13 cellular contexts compared by ENCODE assay signal in the genomic region with DNA sequence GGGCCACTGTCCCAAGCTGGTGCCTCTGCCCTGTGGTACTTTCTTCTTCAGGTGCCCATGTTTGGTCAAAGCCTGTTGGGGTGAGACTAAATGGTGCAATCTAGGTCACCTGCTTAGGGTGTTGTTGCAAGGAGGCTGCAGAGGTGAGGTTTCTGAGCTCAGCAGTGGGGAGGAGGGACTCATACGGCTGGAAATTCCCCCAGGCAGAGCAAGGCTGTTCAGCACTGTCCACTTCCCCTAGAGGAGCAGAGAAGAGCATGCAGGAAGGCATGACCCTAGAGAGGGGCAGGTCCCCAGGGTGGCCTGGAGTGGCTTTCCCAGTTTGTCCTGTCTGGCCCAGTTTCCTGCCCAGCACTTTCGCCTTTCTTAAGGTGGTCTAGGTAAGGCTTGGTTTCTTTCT.
"Had no signal": no experiment of that assay in that cellular context is flagged by ENCODE, and none has a peak within 500 bp of the region (broad histone marks: within the 10 kb centered on the region; RNA-seq: fewer than 3 reads in every experiment).

No MANE protein-coding gene starts in this region.

- ATAC-seq: gastroesophageal sphincter had no signal

- H3K4me3 ChIP-seq: coronary artery, gastroesophageal sphincter, right lobe of liver had no signal

- H3K27ac ChIP-seq: coronary artery, gastroesophageal sphincter, right lobe of liver had no signal

- H3K27me3 ChIP-seq: gastroesophageal sphincter, right lobe of liver had no signal

- H3K4me3 Mint-ChIP-seq: activated CD4-positive, alpha-beta T cell treated with anti-CD3 and anti-CD28 coated beads, Interleukin-2, amount 10 ng/mL, durations not matched to agents 24 days and 14 days; activated naive CD4-positive, alpha-beta T cell treated with anti-CD3 and anti-CD28 coated beads, Interleukin-2, amount 10 ng/mL, durations not matched to agents 7 days and 5 days; mesothelial cell of epicardium had no signal

- H3K4me1 ChIP-seq: gastroesophageal sphincter, right lobe of liver had no signal

- DNase-seq: activated CD4-positive, alpha-beta T cell treated with anti-CD3 and anti-CD28 coated beads, Interleukin-2, amount 10 ng/mL, durations not matched to agents 24 days and 14 days; activated naive CD4-positive, alpha-beta T cell treated with anti-CD3 and anti-CD28 coated beads, Interleukin-2, amount 10 ng/mL, durations not matched to agents 7 days and 5 days; activated T-cell treated with anti-CD3 and anti-CD28 coated beads for 4 hours; effector CD4-positive, alpha-beta T cell; right lobe of liver; stimulated activated CD4-positive, alpha-beta T cell treated with anti-CD3 and anti-CD28 coated beads, Interleukin-1b, Interleukin-23, amount 100 ng/mL, for 48 hours; stimulated activated naive CD4-positive, alpha-beta T cell treated with Interleukin-2 at 50 U/mL for 16 hours; T-helper 9 cell had no signal

- H3K36me3 Mint-ChIP-seq: activated naive CD4-positive, alpha-beta T cell treated with anti-CD3 and anti-CD28 coated beads, Interleukin-2, amount 10 ng/mL, durations not matched to agents 7 days and 5 days; mesothelial cell of epicardium had no signal

- H3K36me3 ChIP-seq: gastroesophageal sphincter, right lobe of liver had no signal

- H3K9me3 ChIP-seq: gastroesophageal sphincter, right lobe of liver had no signal

- H3K4me1 Mint-ChIP-seq: activated CD4-positive, alpha-beta T cell treated with anti-CD3 and anti-CD28 coated beads, Interleukin-2, amount 10 ng/mL, durations not matched to agents 24 days and 14 days; activated naive CD4-positive, alpha-beta T cell treated with anti-CD3 and anti-CD28 coated beads, Interleukin-2, amount 10 ng/mL, durations not matched to agents 7 days and 5 days; mesothelial cell of epicardium had no signal

- H3K27ac Mint-ChIP-seq: activated CD4-positive, alpha-beta T cell treated with anti-CD3 and anti-CD28 coated beads, Interleukin-2, amount 10 ng/mL, durations not matched to agents 24 days and 14 days; activated naive CD4-positive, alpha-beta T cell treated with anti-CD3 and anti-CD28 coated beads, Interleukin-2, amount 10 ng/mL, durations not matched to agents 7 days and 5 days; activated T-helper 2 cell treated with anti-CD3 and anti-CD28 coated beads, Interferon-gamma antibody, Interleukin-2, Interleukin-4, amounts not matched to agents 10 μg/mL and 5 μg/mL and 100 μg/mL, durations not matched to agents 14 hours and 24 hours and 36 hours; mesothelial cell of epicardium; progenitor cell of endocrine pancreas had no signal

- H3K9me3 Mint-ChIP-seq: activated CD4-positive, alpha-beta T cell treated with anti-CD3 and anti-CD28 coated beads, Interleukin-2, amount 10 ng/mL, durations not matched to agents 24 days and 14 days; activated naive CD4-positive, alpha-beta T cell treated with anti-CD3 and anti-CD28 coated beads, Interleukin-2, amount 10 ng/mL, durations not matched to agents 7 days and 5 days; activated T-helper 2 cell treated with anti-CD3 and anti-CD28 coated beads, Interferon-gamma antibody, Interleukin-2, Interleukin-4, amounts not matched to agents 10 μg/mL and 5 μg/mL and 100 μg/mL, durations not matched to agents 14 hours and 24 hours and 36 hours; mesothelial cell of epicardium had no signal
